ENCODE assay signal across 28 cellular contexts in the genomic region with DNA sequence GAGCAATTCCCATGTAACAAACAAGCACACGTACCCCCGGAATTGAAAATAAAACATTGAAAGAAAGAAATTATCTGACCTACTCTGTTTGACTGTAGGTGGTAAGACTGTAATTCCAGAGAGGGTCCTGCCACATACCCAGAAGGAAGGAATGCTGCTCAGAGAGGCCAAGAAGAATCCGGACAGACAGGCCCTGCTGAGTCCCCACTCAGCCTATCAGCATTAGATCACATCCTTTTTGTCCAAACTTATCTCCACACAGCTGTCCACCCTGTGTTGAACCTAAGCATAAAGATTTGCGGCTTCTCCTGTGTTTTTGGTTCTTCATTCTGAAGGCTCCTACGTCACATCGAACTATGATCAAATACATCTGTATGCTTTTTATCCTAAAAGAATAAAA.
"Had no signal": no experiment of that assay in that cellular context is flagged by ENCODE, and none has a peak within 500 bp of the region (broad histone marks: within the 10 kb centered on the region; RNA-seq: fewer than 3 reads in every experiment).

No MANE protein-coding gene starts in this region.

- H3K27me3 Mint-ChIP-seq: dendritic cell treated with granulocyte-macrophage colony-stimulating factor and Interleukin-4, amounts not matched to agents 40 ng/mL and 50 ng/mL, for 4 days had no signal

- H3K9me3 Mint-ChIP-seq: dendritic cell treated with granulocyte-macrophage colony-stimulating factor and Interleukin-4, amounts not matched to agents 40 ng/mL and 50 ng/mL, for 4 days; endodermal cell had no signal

- H3K4me3 ChIP-seq: colonic mucosa, coronary artery, dorsolateral prefrontal cortex, esophagus muscularis mucosa, esophagus squamous epithelium, gastrocnemius medialis, gastroesophageal sphincter, heart left ventricle, heart right ventricle had no signal

- H3K36me3 ChIP-seq: colonic mucosa, esophagus muscularis mucosa, esophagus squamous epithelium, gastrocnemius medialis, gastroesophageal sphincter, heart left ventricle, heart right ventricle had no signal

- H3K9me3 ChIP-seq: colonic mucosa, esophagus muscularis mucosa, esophagus squamous epithelium, gastrocnemius medialis, gastroesophageal sphincter, heart left ventricle, heart right ventricle had no signal

- DNase-seq: colonic mucosa; cortex of kidney; dermis blood vessel endothelial cell; dorsolateral prefrontal cortex; effector CD4-positive, alpha-beta T cell; effector CD8-positive, alpha-beta T cell; effector memory CD4-positive, alpha-beta T cell; effector memory CD8-positive, alpha-beta T cell; endodermal cell; erythroblast; esophagus squamous epithelium; foreskin fibroblast; foreskin keratinocyte; foreskin melanocyte; gastrocnemius medialis; glutamatergic neuron; head of caudate nucleus; heart left ventricle; heart right ventricle had no signal

- H3K27ac Mint-ChIP-seq: dendritic cell treated with granulocyte-macrophage colony-stimulating factor and Interleukin-4, amounts not matched to agents 40 ng/mL and 50 ng/mL, for 4 days; effector memory CD8-positive, alpha-beta T cell; endodermal cell had no signal

- FAIRE-seq: colon, endometrium, endothelial cell of umbilical vein, frontal cortex had no signal

- H3K4me1 Mint-ChIP-seq: endodermal cell had no signal

- H3K4me1 ChIP-seq: colonic mucosa, esophagus squamous epithelium, foreskin keratinocyte, gastroesophageal sphincter had no signal

- H3K27ac ChIP-seq: colonic mucosa, coronary artery, dorsolateral prefrontal cortex, epithelial cell of prostate, esophagus muscularis mucosa, esophagus squamous epithelium, foreskin keratinocyte, gastrocnemius medialis, gastroesophageal sphincter, heart left ventricle, heart right ventricle had no signal

- H3K4me3 Mint-ChIP-seq: dendritic cell treated with granulocyte-macrophage colony-stimulating factor and Interleukin-4, amounts not matched to agents 40 ng/mL and 50 ng/mL, for 4 days; effector memory CD8-positive, alpha-beta T cell; endodermal cell had no signal

- H3K27me3 ChIP-seq: colonic mucosa, esophagus muscularis mucosa, esophagus squamous epithelium, foreskin keratinocyte, gastrocnemius medialis, gastroesophageal sphincter, heart left ventricle, heart right ventricle had no signal
